In the genomic region with DNA sequence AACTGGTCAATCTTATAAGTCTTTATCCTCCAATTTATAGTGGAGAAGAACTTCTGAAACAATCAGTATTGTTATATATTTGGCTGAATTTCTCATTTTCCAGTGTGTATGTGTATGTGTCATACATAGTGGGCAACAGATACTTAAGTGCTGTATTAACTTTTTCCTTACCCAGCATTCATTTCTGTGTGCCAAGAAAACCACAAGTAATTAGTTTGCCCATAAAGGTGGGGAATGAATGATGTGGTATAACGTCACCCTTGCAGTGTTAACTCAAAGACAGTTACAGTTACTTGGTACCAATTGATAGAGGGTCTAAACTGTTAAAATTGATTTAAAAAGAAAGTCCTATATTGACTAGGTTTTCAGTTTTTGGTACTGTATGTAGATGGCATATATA, we compare ENCODE assay signal across 1 cellular context.
TF ChIP-seq lines count a peak whose summit lies in the region.

No MANE protein-coding gene starts in this region.

TF ChIP-seq in GM12878, 131 proteins besides CTCF, POLR2A, EP300 and RAD21:
- no peak for TF ChIP-seq EED (IDR thresholded peaks at IDR 0.05; ENCODE audit: low read depth)
- no peak for TF ChIP-seq IKZF1 (conservative IDR thresholded peaks at IDR 0.05)
- TF ChIP-seq IRF4 (IDR thresholded peaks at IDR 0.05; ENCODE audit: low read depth, low read length): no peak
- no peak for TF ChIP-seq RAD51 (IDR thresholded peaks at IDR 0.05)
- TF ChIP-seq RCOR1 (conservative IDR thresholded peaks at IDR 0.05; ENCODE audit: low read depth, low read length): no peak
- TF ChIP-seq, protein P1, sequence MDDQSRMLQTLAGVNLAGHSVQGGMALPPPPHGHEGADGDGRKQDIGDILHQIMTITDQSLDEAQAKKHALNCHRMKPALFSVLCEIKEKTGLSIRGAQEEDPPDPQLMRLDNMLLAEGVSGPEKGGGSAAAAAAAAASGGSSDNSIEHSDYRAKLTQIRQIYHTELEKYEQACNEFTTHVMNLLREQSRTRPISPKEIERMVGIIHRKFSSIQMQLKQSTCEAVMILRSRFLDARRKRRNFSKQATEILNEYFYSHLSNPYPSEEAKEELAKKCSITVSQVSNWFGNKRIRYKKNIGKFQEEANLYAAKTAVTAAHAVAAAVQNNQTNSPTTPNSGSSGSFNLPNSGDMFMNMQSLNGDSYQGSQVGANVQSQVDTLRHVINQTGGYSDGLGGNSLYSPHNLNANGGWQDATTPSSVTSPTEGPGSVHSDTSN (IDR thresholded peaks at IDR 0.05; ENCODE audit: insufficient replicate concordance, low read depth, low read length): no peak
